8 cellular contexts compared by ENCODE assay signal in the genomic region with DNA sequence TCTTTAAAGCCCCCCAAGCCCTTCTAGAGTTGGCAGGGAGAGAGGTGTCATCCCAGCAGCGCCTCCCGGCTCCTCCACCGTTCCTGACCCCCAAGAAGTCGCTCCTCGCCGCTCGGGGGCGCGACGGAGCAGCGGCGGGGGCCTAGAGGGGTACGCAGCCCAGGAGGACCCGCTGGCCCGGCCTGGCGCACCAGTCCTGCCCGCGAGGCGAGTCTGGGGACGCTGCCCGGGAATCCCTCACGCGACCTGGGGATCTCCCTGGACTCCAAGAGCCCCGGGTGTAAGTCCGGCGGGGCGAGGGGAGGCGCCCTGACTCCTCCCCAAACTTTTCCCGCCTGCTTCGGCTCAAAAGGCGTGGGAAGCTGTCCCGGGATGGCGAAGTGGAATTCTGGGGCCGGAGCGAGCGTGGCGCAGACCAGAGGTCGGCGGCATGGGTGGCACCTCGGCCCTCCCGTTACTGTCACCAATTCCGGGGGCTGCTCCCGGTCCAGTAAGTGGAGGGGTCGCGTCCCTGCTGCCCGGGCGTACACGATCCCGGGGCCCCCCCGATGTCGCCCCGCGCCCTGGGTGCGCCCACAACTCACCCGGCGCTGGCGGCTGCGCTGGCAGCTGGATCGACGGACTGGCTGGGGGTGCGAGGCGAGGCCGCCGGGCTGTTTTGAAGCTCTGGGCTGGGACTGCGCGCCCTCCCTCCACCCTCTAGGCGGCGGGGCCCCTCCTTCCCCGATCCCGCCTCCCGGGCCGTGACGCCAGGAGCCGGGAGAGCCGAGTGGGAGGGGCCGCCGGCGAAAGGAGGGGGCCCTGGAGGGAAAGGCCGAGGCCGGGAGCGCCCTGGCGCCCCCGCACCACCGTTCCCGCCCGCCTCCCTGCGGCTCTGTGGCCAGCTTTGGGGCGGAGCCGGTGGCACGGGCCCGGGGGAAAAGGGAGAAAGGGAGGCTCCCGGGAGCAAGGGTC. TPM values are rescaled to one million over a fixed set of nuclear protein-coding genes. Genes with fewer than 3 reads are reported as not detected.
DNase-seq lines count a peak whose midpoint lies in the region; ATAC-seq and TF ChIP-seq lines count a peak whose summit lies in the region.

A gene with protein sequence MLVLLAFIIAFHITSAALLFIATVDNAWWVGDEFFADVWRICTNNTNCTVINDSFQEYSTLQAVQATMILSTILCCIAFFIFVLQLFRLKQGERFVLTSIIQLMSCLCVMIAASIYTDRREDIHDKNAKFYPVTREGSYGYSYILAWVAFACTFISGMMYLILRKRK (minus strand): TSS at position 634 of the 954 bp plus-strand sequence. CDS start 32,981 bp downstream, outside the sequence.

- H3K4ac ChIP-seq in trophoblast cell (ENCODE audit: low read depth, low read length): peak within 1 kb of the TSS; percentile 41

- H3K27me3 ChIP-seq in adrenal gland (no peaks in the 10 kb centered on the region), cardiac muscle cell (no peaks in the 10 kb centered on the region), trophoblast cell (ENCODE audit: insufficient read depth, low read length) (no peaks in the 10 kb centered on the region)

- no peaks in the 10 kb centered on the region for H3K36me3 ChIP-seq in adrenal gland (replicated peaks in 1 of 2)
- no peaks in the 10 kb centered on the region for H3K36me3 ChIP-seq in cardiac muscle cell
- no peaks in the 10 kb centered on the region for H3K36me3 ChIP-seq in trophoblast cell (ENCODE audit: control insufficient read depth in 1 of 2, insufficient read depth in 2 of 2, low read length in 2 of 2)
- H3K36me3 ChIP-seq in OCI-LY7 (ENCODE audit: insufficient read depth, low read length): no peaks in the 10 kb centered on the region

- ATAC-seq in HG02623 (IDR thresholded peaks at IDR 0.05; ENCODE audit: unreplicated experiment): no peak

- peak within 1 kb of the TSS; percentile 82 for H2AK5ac ChIP-seq in trophoblast cell (ENCODE audit: low read length)

- H4K91ac ChIP-seq in trophoblast cell (ENCODE audit: low read depth, low read length): peak within 1 kb of the TSS; percentile 68

- H3K18ac ChIP-seq in trophoblast cell (ENCODE audit: low read length): peak within 1 kb of the TSS; percentile 66

- H3K4me3 ChIP-seq in adrenal gland (peak within 1 kb of the TSS; percentile 19 to 86 (median 55)), cardiac muscle cell (peak within 1 kb of the TSS; percentile 54), trophoblast cell (ENCODE audit: low read depth, low read length) (peak within 1 kb of the TSS; percentile 78), OCI-LY7 (ENCODE audit: low read depth, low read length, poor library complexity, severe bottlenecking) (no peak within 1 kb of the TSS)

- H3K27ac ChIP-seq in adrenal gland (peak within 1 kb of the TSS in 3 of 5 donors; percentile 40 to 87 (median 78)), cardiac muscle cell (peak within 1 kb of the TSS; percentile 90), trophoblast cell (ENCODE audit: low read depth, low read length) (no peak within 1 kb of the TSS), OCI-LY7 (ENCODE audit: low read depth, low read length, poor library complexity, severe bottlenecking) (no peak within 1 kb of the TSS)

- TF ChIP-seq POLR2A in adrenal gland (IDR thresholded peaks at IDR 0.05): no peak

- H3K23ac ChIP-seq in trophoblast cell (ENCODE audit: low read length): no peak within 1 kb of the TSS

- BruUV-seq in OCI-LY7 (replicated peaks; lab: Mats Ljungman, UMichigan): no TSS peak

- POLR2A ChIA-PET in OCI-LY7 (lab: Charles Lee): no interaction called here

- H3K79me2 ChIP-seq in trophoblast cell (ENCODE audit: control insufficient read depth, insufficient read depth, low read length, poor library complexity): peaks cover 10% of the 10 kb centered on the region
- H3K79me2 ChIP-seq in OCI-LY7 (ENCODE audit: insufficient read depth, low read depth, low read length): no peaks in the 10 kb centered on the region

- DNase-seq in DMS153 treated with DMSO at 0.1 percent for 48 hours (lab: John Stamatoyannopoulos, UW; ENCODE audit: unreplicated experiment) (peak; percentile 68), adrenal gland (peak; percentile 43 to 67 (median 60)), cardiac muscle cell (ENCODE audit: low read depth in 1 of 2, low spot score in 1 of 2) (peak; percentile 78 to 92), trophoblast cell (peak; percentile 16 to 51), NCI-H146 treated with DMSO at 0.1 percent for 48 hours (lab: John Stamatoyannopoulos, UW; ENCODE audit: unreplicated experiment) (no peak), OCI-LY7 (ENCODE audit: low spot score) (no peak)

- intact Hi-C loops in adrenal gland (cut with DNase I) (no loop called here), OCI-LY7 (cut with micrococcal nuclease; ENCODE audit: unreplicated experiment) (no loop called here)

- H2BK5ac ChIP-seq in trophoblast cell (ENCODE audit: low read depth, low read length, poor library complexity): peak within 1 kb of the TSS; percentile 29

- CTCF ChIA-PET in OCI-LY7 (lab: Charles Lee; ENCODE audit: unreplicated experiment): no interaction called here

- 0 to 1% (median 0%) methylated on average over 14 to 90 of the region's 92 CpGs for WGBS in adrenal gland, 4 donors
- WGBS in trophoblast cell (ENCODE audit: extremely low coverage, insufficient coverage, insufficient read length): no CpG with 5 or more reads among the region's 92 CpGs

- H2BK120ac ChIP-seq in trophoblast cell (ENCODE audit: insufficient read depth, low read length, poor library complexity): peak within 1 kb of the TSS; percentile 48

- H3K9me2 ChIP-seq in OCI-LY7 (ENCODE audit: insufficient read depth, low read length): no peaks in the 10 kb centered on the region

- H3K4me1 ChIP-seq in adrenal gland (replicated peaks in 1 of 2) (peaks cover 5 to 28% of the 10 kb centered on the region in 2 donors), cardiac muscle cell (ENCODE audit: low read depth) (peaks cover 40% of the 10 kb centered on the region), trophoblast cell (ENCODE audit: control insufficient read depth in 1 of 2, insufficient read depth in 2 of 2, low read length in 2 of 2) (peaks cover 28 to 42% of the 10 kb centered on the region in 2 experiments), OCI-LY7 (ENCODE audit: insufficient read depth, low read length, poor library complexity, severe bottlenecking) (no peaks in the 10 kb centered on the region)

- H4K8ac ChIP-seq in trophoblast cell (ENCODE audit: low read depth, low read length): peak within 1 kb of the TSS; percentile 62

- H3K9ac ChIP-seq in trophoblast cell (ENCODE audit: low read length): peak within 1 kb of the TSS; percentile 53

- H2AFZ ChIP-seq in trophoblast cell (ENCODE audit: insufficient read depth, low read length, poor library complexity): peak within 1 kb of the TSS; percentile 64
- H2AFZ ChIP-seq in OCI-LY7 (ENCODE audit: low read length): no peak within 1 kb of the TSS

- peak within 1 kb of the TSS; percentile 58 for H3K14ac ChIP-seq in trophoblast cell (ENCODE audit: low read length)

- TF ChIP-seq CTCF in LNCAP (IDR thresholded peaks at IDR 0.05) (peak; percentile 55), adrenal gland (IDR thresholded peaks at IDR 0.05) (peak in 3 of 6 experiments; percentile 20 to 51 (median 33)), cardiac muscle cell (IDR thresholded peaks at IDR 0.05; ENCODE audit: low read depth, low read length) (peak; percentile 70), OCI-LY7 (conservative IDR thresholded peaks at IDR 0.05; ENCODE audit: low read length) (no peak)

- H2BK12ac ChIP-seq in trophoblast cell (ENCODE audit: low read length): peak within 1 kb of the TSS; percentile 53

- H3K4me2 ChIP-seq in trophoblast cell (ENCODE audit: low read length) (peak within 1 kb of the TSS; percentile 70), OCI-LY7 (ENCODE audit: low read length) (no peak within 1 kb of the TSS)

- H3K79me1 ChIP-seq in trophoblast cell (ENCODE audit: low read length): peaks cover 12% of the 10 kb centered on the region

- H4K12ac ChIP-seq in trophoblast cell (ENCODE audit: low read depth, low read length): peak within 1 kb of the TSS; percentile 31

- no peaks in the 10 kb centered on the region for H3K9me3 ChIP-seq in adrenal gland (replicated peaks in 1 of 3)
- H3K9me3 ChIP-seq in cardiac muscle cell (ENCODE audit: low read depth): no peaks in the 10 kb centered on the region
- no peaks in the 10 kb centered on the region for H3K9me3 ChIP-seq in trophoblast cell (ENCODE audit: insufficient read depth, low read depth, low read length)
- H3K9me3 ChIP-seq in OCI-LY7 (ENCODE audit: low read length): no peaks in the 10 kb centered on the region

- no peaks in the 10 kb centered on the region for H4K20me1 ChIP-seq in OCI-LY7 (ENCODE audit: insufficient read depth, low read length)

RNA-seq across cellular contexts. Expression of the gene that starts here (rescaled TPM):
- 10 to 100 TPM in 7 of 8 donors, 1 to 10 TPM in 1; 6.2 to 34.0 (median 14.9) TPM for total RNA-seq in adrenal gland
- 10 to 100 TPM in 2 of 3 donors, 1 to 10 TPM in 1; 5.9 to 10.2 (median 10.0) TPM for polyA plus RNA-seq in adrenal gland
- 40.9 and 47.5 TPM in 2 replicates for total RNA-seq in cardiac muscle cell
- 146 and 151 TPM in 2 replicates for polyA plus RNA-seq in cardiac muscle cell
- polyA plus RNA-seq in trophoblast cell (2013): 34.8 and 40.1 TPM in 2 replicates
- total RNA-seq in OCI-LY7 (2014; rRNA removed; shearing (Covaris generic)): not detected in 2 replicates
- not detected in 2 replicates for total RNA-seq in OCI-LY7 (2022)

Comparison
In these comparisons a context has a peak if more than half of its experiments do, and no peak if none do; other contexts are left out.
1. RNA of the gene that starts here (total RNA-seq): 40.9 to 47.5 TPM in cardiac muscle cell and 6.2 to 34.0 TPM in adrenal gland; not detected in OCI-LY7; every median in the first group is over 4 times any median in the second.
2. RNA of the gene that starts here (polyA plus RNA-seq): 146 to 151 TPM in cardiac muscle cell; 5.9 to 10.2 TPM in adrenal gland; every median in the first group is over 10 times any median in the second.
3. DNase-seq: peak in DMS153 treated with DMSO at 0.1 percent for 48 hours (single experiment), adrenal gland (7 of 7), cardiac muscle cell (2 of 2) and trophoblast cell (2 of 2); none in NCI-H146 treated with DMSO at 0.1 percent for 48 hours (single experiment) and OCI-LY7 (single experiment).
4. H3K27ac ChIP-seq: peak in adrenal gland (3 of 5) and cardiac muscle cell (single experiment); none in trophoblast cell (single experiment) and OCI-LY7 (single experiment).